In the genomic region with DNA sequence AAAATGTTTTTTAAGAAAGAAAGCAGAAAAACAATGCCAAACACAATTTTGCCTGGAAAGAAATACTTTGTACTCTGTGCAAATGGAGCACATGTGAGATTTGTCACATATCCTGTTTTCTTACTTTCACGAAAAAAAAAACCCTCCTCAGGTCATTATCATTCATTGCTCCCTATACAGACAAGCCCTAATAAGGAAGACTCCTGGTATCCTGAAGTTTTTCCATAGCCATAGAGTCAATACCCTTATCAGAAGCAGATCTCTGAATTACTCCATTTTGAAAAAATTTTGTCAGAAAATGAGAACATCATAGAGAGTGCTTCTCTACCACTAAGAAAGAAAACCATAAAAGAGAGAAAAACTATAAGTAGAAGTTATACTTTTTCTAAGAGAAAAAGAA, we compare ENCODE assay signal across 30 cellular contexts. TPM values are rescaled to one million over a fixed set of nuclear protein-coding genes. Genes with fewer than 3 reads are reported as not detected.
DNase-seq lines count a peak whose midpoint lies in the region; ATAC-seq and TF ChIP-seq lines count a peak whose summit lies in the region.
"Had no signal": no experiment of that assay in that cellular context is flagged by ENCODE, and none has a peak within 500 bp of the region (broad histone marks: within the 10 kb centered on the region; RNA-seq: fewer than 3 reads in every experiment).

No MANE protein-coding gene starts in this region.

- H3K4me3 Mint-ChIP-seq in effector memory CD8-positive, alpha-beta T cell = no peak overlapping the region
- H3K4me3 Mint-ChIP-seq: activated naive CD8-positive, alpha-beta T cell treated with anti-CD3 and anti-CD28 coated beads, Interleukin-2, amount 10 ng/mL, durations not matched to agents 7 days and 5 days; CD14-positive monocyte; endodermal cell; natural killer cell; stimulated activated naive CD8-positive, alpha-beta T cell treated with anti-CD3 and anti-CD28 coated beads, Interleukin-15, Interleukin-2, amounts not matched to agents 100 ng/mL and 50 ng/mL, for 24 hours; T-helper 1 cell treated with Interleukin-12 subunit alpha and Interleukin-12 subunit beta and Interleukin-4 antibody, amounts not matched to agents 30 μg/mL and 1 μg/mL, for 36 hours had no signal

- in situ Hi-C loops in gastrocnemius medialis (cut with MboI; ENCODE audit: low sequenced_read_pairs in 4 of 4) = no loop called here

- H3K9ac ChIP-seq in SK-N-SH = 0 out of 2 replicates have a peak overlapping the region, but pooled peaks have one; percentile 1

- no peaks in the 10 kb centered on the region for H3K36me3 ChIP-seq in SK-N-SH (replicated peaks in 1 of 2; ENCODE audit: control insufficient read depth in 1 of 2, insufficient read depth in 2 of 2, low read length in 1 of 2)
- H3K36me3 ChIP-seq in left ventricle myocardium inferior = no peaks in the 10 kb centered on the region
- no peaks in the 10 kb centered on the region for H3K36me3 ChIP-seq in suprapubic skin
- no peaks in the 10 kb centered on the region for H3K36me3 ChIP-seq in gastrocnemius medialis
- H3K36me3 ChIP-seq: ascending aorta, cardiac muscle cell, ovary, thoracic aorta had no signal

- H3K27ac ChIP-seq in SK-N-SH (ENCODE audit: low read depth in 2 of 2, low read length in 1 of 2) (peak overlapping the region; percentile 69 to 70; a peak in 3 of 4 replicates), left ventricle myocardium inferior (replicated peaks) (peak overlapping the region; percentile 57), suprapubic skin (peak overlapping the region; percentile 38), gastrocnemius medialis (no peak overlapping the region)
- H3K27ac ChIP-seq: ascending aorta, cardiac muscle cell, coronary artery, foreskin keratinocyte, thoracic aorta had no signal

- 29% methylated on average over 1 of the region's 1 CpG for WGBS in SK-N-SH (ENCODE audit: low lambda C conversion rate)
- 34% methylated on average over 1 of the region's 1 CpG for WGBS in suprapubic skin

- ATAC-seq in gastrocnemius medialis = no peak
- no peak for ATAC-seq in effector memory CD8-positive, alpha-beta T cell (replicated peaks)
- ATAC-seq: esophagus mucosa, natural killer cell had no signal

- no peaks in the 10 kb centered on the region for H3K9me2 ChIP-seq in SK-N-SH

- H3K9me3 Mint-ChIP-seq in effector memory CD8-positive, alpha-beta T cell = no peaks in the 10 kb centered on the region

- H3K36me3 Mint-ChIP-seq in effector memory CD8-positive, alpha-beta T cell (ENCODE audit: insufficient read depth) = no peaks in the 10 kb centered on the region
- H3K36me3 Mint-ChIP-seq: activated naive CD8-positive, alpha-beta T cell treated with anti-CD3 and anti-CD28 coated beads, Interleukin-2, amount 10 ng/mL, durations not matched to agents 7 days and 5 days; CD14-positive monocyte; natural killer cell had no signal

- POLR2A ChIA-PET in SK-N-SH (lab: Yijun Ruan, JAX) = no interaction called here

- intact Hi-C loops in left ventricle myocardium inferior (cut with micrococcal nuclease) (no loop called here), gastrocnemius medialis (cut with DNase I; ENCODE audit: low total_unique reads) (no loop called here)

- TF ChIP-seq EP300 in SK-N-SH (IDR thresholded peaks at IDR 0.05; ENCODE audit: borderline replicate concordance in 1 of 2, low read depth in 1 of 2, low read length in 1 of 2) (no peak), suprapubic skin (IDR thresholded peaks at IDR 0.05) (no peak)

- H3K79me2 ChIP-seq in SK-N-SH (ENCODE audit: insufficient read depth) = no peaks in the 10 kb centered on the region

- TF ChIP-seq RAD21 in SK-N-SH (IDR thresholded peaks at IDR 0.05; ENCODE audit: low read length) = no peak

- H3K9me3 ChIP-seq in SK-N-SH (peaks cover 5% of the 10 kb centered on the region; the same call in 1 of the 2 replicates), left ventricle myocardium inferior (replicated peaks) (peaks cover 27% of the 10 kb centered on the region), suprapubic skin (no peaks in the 10 kb centered on the region), gastrocnemius medialis (no peaks in the 10 kb centered on the region)
- H3K9me3 ChIP-seq: ascending aorta, ovary, thoracic aorta had no signal

- peak; percentile 62 for DNase-seq in HCEC 1CT
- no peak for DNase-seq in SK-N-SH
- no peak for DNase-seq in left ventricle myocardium inferior
- no peak for DNase-seq in suprapubic skin (ENCODE audit: low spot score in 2 of 2)
- no peak for DNase-seq in AG08396 (ENCODE audit: low spot score)
- DNase-seq in gastrocnemius medialis = no peak
- DNase-seq in effector memory CD8-positive, alpha-beta T cell = no peak
- DNase-seq: activated CD4-positive, alpha-beta T cell treated with anti-CD3 and anti-CD28 coated beads, Interleukin-2, amount 50 U/mL, for 4 hours; activated gamma-delta T cell treated with Interleukin-2 at 50 U/mL for 16 hours; activated naive CD8-positive, alpha-beta T cell treated with anti-CD3 and anti-CD28 coated beads, Interleukin-2, amount 10 ng/mL, durations not matched to agents 7 days and 5 days; activated T-cell treated with anti-CD3 and anti-CD28 coated beads, Interleukin-2, amount 50 U/mL, for 48 hours; Caco-2; endodermal cell; foreskin keratinocyte; GDM1; natural killer cell; NCI-H2171 treated with DMSO at 0.1 percent for 48 hours; NCI-H510A; ovary; RPMI8226; stimulated activated CD4-positive, alpha-beta T cell treated with anti-CD3 and anti-CD28 coated beads, Interleukin-1b, Interleukin-23, amount 100 ng/mL, for 48 hours had no signal

- TF ChIP-seq POLR2A in suprapubic skin (IDR thresholded peaks at IDR 0.05) (no peak), gastrocnemius medialis (IDR thresholded peaks at IDR 0.05) (no peak)

- no peak overlapping the region; the same call in 1 of the 2 replicates for H3K4me2 ChIP-seq in SK-N-SH

- no peak for TF ChIP-seq CTCF in SK-N-SH (IDR thresholded peaks at IDR 0.05)
- no peak for TF ChIP-seq CTCF in left ventricle myocardium inferior (IDR thresholded peaks at IDR 0.05; ENCODE audit: borderline replicate concordance)
- no peak for TF ChIP-seq CTCF in suprapubic skin (IDR thresholded peaks at IDR 0.05)
- TF ChIP-seq CTCF in gastrocnemius medialis (IDR thresholded peaks at IDR 0.05 in 4 of 5, conservative IDR thresholded peaks at IDR 0.05 in 1 of 5) = no peak

- peak overlapping the region; percentile 74 for H2AFZ ChIP-seq in SK-N-SH (ENCODE audit: low read depth)

- no peaks in the 10 kb centered on the region for H4K20me1 ChIP-seq in SK-N-SH (ENCODE audit: insufficient read depth)

- no peaks in the 10 kb centered on the region for H3K4me1 Mint-ChIP-seq in effector memory CD8-positive, alpha-beta T cell (ENCODE audit: low read depth in 2 of 2)
- H3K4me1 Mint-ChIP-seq: CD14-positive monocyte, endodermal cell, natural killer cell had no signal

- peaks cover 0 to 9% of the 10 kb centered on the region in 2 donors for H3K27me3 Mint-ChIP-seq in effector memory CD8-positive, alpha-beta T cell
- H3K27me3 Mint-ChIP-seq: activated naive CD8-positive, alpha-beta T cell treated with anti-CD3 and anti-CD28 coated beads, Interleukin-2, amount 10 ng/mL, durations not matched to agents 7 days and 5 days; stimulated activated naive CD8-positive, alpha-beta T cell treated with anti-CD3 and anti-CD28 coated beads, Interleukin-15, Interleukin-2, amounts not matched to agents 100 ng/mL and 50 ng/mL, for 24 hours had no signal

- CTCF ChIA-PET in SK-N-SH (lab: Yijun Ruan, JAX) = no interaction called here

- no peaks in the 10 kb centered on the region for H3K27me3 ChIP-seq in SK-N-SH (ENCODE audit: insufficient read depth)
- H3K27me3 ChIP-seq in left ventricle myocardium inferior (ENCODE audit: low read depth) = no peaks in the 10 kb centered on the region
- no peaks in the 10 kb centered on the region for H3K27me3 ChIP-seq in suprapubic skin
- no peaks in the 10 kb centered on the region for H3K27me3 ChIP-seq in gastrocnemius medialis
- H3K27me3 ChIP-seq: ascending aorta, cardiac muscle cell, foreskin keratinocyte, ovary had no signal

- H3K4me3 ChIP-seq in SK-N-SH (ENCODE audit: low read depth in 2 of 2, low read length in 1 of 2) (no peak overlapping the region), left ventricle myocardium inferior (peak overlapping the region; percentile 12), suprapubic skin (no peak overlapping the region), gastrocnemius medialis (no peak overlapping the region)
- H3K4me3 ChIP-seq: ascending aorta, cardiac muscle cell, coronary artery, lung, ovary, thoracic aorta had no signal

- H3K27ac Mint-ChIP-seq in effector memory CD8-positive, alpha-beta T cell = no peak overlapping the region
- H3K27ac Mint-ChIP-seq: activated naive CD8-positive, alpha-beta T cell treated with anti-CD3 and anti-CD28 coated beads, Interleukin-2, amount 10 ng/mL, durations not matched to agents 7 days and 5 days; endodermal cell; natural killer cell; stimulated activated naive CD8-positive, alpha-beta T cell treated with anti-CD3 and anti-CD28 coated beads, Interleukin-15, Interleukin-2, amounts not matched to agents 100 ng/mL and 50 ng/mL, for 24 hours; T-helper 1 cell treated with Interleukin-12 subunit alpha and Interleukin-12 subunit beta and Interleukin-4 antibody, amounts not matched to agents 30 μg/mL and 1 μg/mL, for 36 hours had no signal

- peaks cover 27% of the 10 kb centered on the region for H3F3A ChIP-seq in SK-N-SH (replicated peaks; ENCODE audit: insufficient read depth)

- no peaks in the 10 kb centered on the region for H3K4me1 ChIP-seq in SK-N-SH (ENCODE audit: control insufficient read depth in 1 of 2, insufficient read depth in 2 of 2, low read depth in 1 of 2, low read length in 1 of 2)
- H3K4me1 ChIP-seq in left ventricle myocardium inferior = no peaks in the 10 kb centered on the region
- no peaks in the 10 kb centered on the region for H3K4me1 ChIP-seq in suprapubic skin
- H3K4me1 ChIP-seq in gastrocnemius medialis = no peaks in the 10 kb centered on the region
- H3K4me1 ChIP-seq: ascending aorta, Caco-2, foreskin keratinocyte had no signal

TF ChIP-seq in SK-N-SH, 30 proteins besides CTCF, POLR2A, EP300 and RAD21:
- TF ChIP-seq NFIC (IDR thresholded peaks at IDR 0.05; ENCODE audit: borderline replicate concordance) (no peak), POLR2AphosphoS5 (IDR thresholded peaks at IDR 0.05; ENCODE audit: low read depth, low read length) (no peak), FOXJ3 (CRISPR knock-in tag; IDR thresholded peaks at IDR 0.05) (no peak), GABPA (IDR thresholded peaks at IDR 0.05; ENCODE audit: low read depth) (no peak), RCOR1 (IDR thresholded peaks at IDR 0.05; ENCODE audit: low read length) (no peak), SMC3 (IDR thresholded peaks at IDR 0.05; ENCODE audit: low read depth, low read length) (no peak), RXRA (IDR thresholded peaks at IDR 0.05; ENCODE audit: borderline replicate concordance, low read depth) (no peak)

RNA-seq across cellular contexts. Expression of gene NT5E, which starts 14.0 kb away (rescaled TPM):
- polyA plus RNA-seq in SK-N-SH (2012; rRNA removed) = 443 and 528 TPM in 2 replicates
- polyA plus RNA-seq in SK-N-SH (2012; cell fraction: cytosol; rRNA removed) = 569 and 615 TPM in 2 replicates
- 256 and 330 TPM in 2 replicates for polyA plus RNA-seq in SK-N-SH (2012; cell fraction: nucleus; rRNA removed)
- total RNA-seq in left ventricle myocardium inferior (4.3 TPM), suprapubic skin (1 to 10 TPM; 1.1 to 8.7 (median 5.7) TPM), gastrocnemius medialis (1 to 10 TPM in 3 of 4 donors, under 1 TPM in 1; 0.82 to 4.3 (median 2.8) TPM)

Comparison
In these comparisons a context has a peak if more than half of its experiments do, and no peak if none do; other contexts are left out.
1. H3K27ac ChIP-seq: peak in SK-N-SH (2 of 2), left ventricle myocardium inferior (single experiment) and suprapubic skin (single experiment); none in gastrocnemius medialis (0 of 4).